Comparison of ENCODE assay signal across 15 cellular contexts in genomic region chr17:10041916-10042588, GRCh38.
DNase-seq lines count a peak whose midpoint lies in the region; ATAC-seq and TF ChIP-seq lines count a peak whose summit lies in the region.
"Had no signal": no experiment of that assay in that cellular context is flagged by ENCODE, and none has a peak within 500 bp of the region (broad histone marks: within the 10 kb centered on the region; RNA-seq: fewer than 3 reads in every experiment).

No MANE protein-coding gene starts in this region.

- POLR2A ChIA-PET in activated CD4-positive, alpha-beta T cell treated with anti-CD3 and anti-CD28 coated beads for 36 hours (lab: Charles Lee), result no interaction called here
- POLR2A ChIA-PET in CD8-positive, alpha-beta memory T cell (lab: Charles Lee), result no interaction called here
- POLR2A ChIA-PET in RWPE1 (lab: Yijun Ruan, JAX; ENCODE audit: low non-redundant PET), result no interaction called here

- H3K27me3 ChIP-seq in heart left ventricle (no peaks in the 10 kb centered on the region), subcutaneous abdominal adipose tissue (ENCODE audit: control insufficient read depth in 5 of 5, insufficient read depth in 4 of 5, low read length in 5 of 5) (peaks cover 0 to 16% (median 3%) of the 10 kb centered on the region in 5 donors)
- no peaks in the 10 kb centered on the region for H3K27me3 ChIP-seq in CD8-positive, alpha-beta memory T cell (ENCODE audit: insufficient read depth, low read length, poor library complexity, severe bottlenecking)
- H3K27me3 ChIP-seq: upper lobe of right lung had no signal

- H3K27me3 Mint-ChIP-seq in activated CD4-positive, alpha-beta T cell treated with anti-CD3 and anti-CD28 coated beads for 36 hours, result no peaks in the 10 kb centered on the region
- H3K27me3 Mint-ChIP-seq in CD8-positive, alpha-beta memory T cell, result peaks cover 0 to 3% of the 10 kb centered on the region in 2 donors

- whole genome bisulfite sequencing in heart left ventricle, 4 donors, result 62 to 85% (median 79%) methylated on average over 17 of the region's 17 CpGs

- H3K36me3 ChIP-seq in heart left ventricle (no peaks in the 10 kb centered on the region), subcutaneous abdominal adipose tissue (ENCODE audit: control insufficient read depth in 5 of 5, insufficient read depth in 5 of 5, low read length in 5 of 5) (no peaks in the 10 kb centered on the region)
- no peaks in the 10 kb centered on the region for H3K36me3 ChIP-seq in CD8-positive, alpha-beta memory T cell (ENCODE audit: insufficient read depth, low read length)
- H3K36me3 ChIP-seq: upper lobe of right lung had no signal

- TF ChIP-seq CTCF in heart left ventricle (IDR thresholded peaks at IDR 0.05) (no peak), RWPE1 (conservative IDR thresholded peaks at IDR 0.05; ENCODE audit: low read depth) (no peak)

- H3K4me1 ChIP-seq in heart left ventricle (peaks cover 0 to 46% (median 10%) of the 10 kb centered on the region in 12 donors), subcutaneous abdominal adipose tissue (ENCODE audit: control insufficient read depth in 5 of 5, insufficient read depth in 5 of 5, low read length in 5 of 5) (peaks cover 0 to 14% (median 5%) of the 10 kb centered on the region in 5 donors)
- H3K4me1 ChIP-seq in CD8-positive, alpha-beta memory T cell (ENCODE audit: insufficient read depth, low read length), result peaks cover 3% of the 10 kb centered on the region
- H3K4me1 ChIP-seq: upper lobe of right lung had no signal

- no peak overlapping the region for H3K4me3 Mint-ChIP-seq in activated CD4-positive, alpha-beta T cell treated with anti-CD3 and anti-CD28 coated beads for 36 hours
- no peak overlapping the region for H3K4me3 Mint-ChIP-seq in CD8-positive, alpha-beta memory T cell

- H3K27ac ChIP-seq in heart left ventricle, result peak overlapping the region in 11 of 12 donors; percentile 44 to 83 (median 64)
- H3K27ac ChIP-seq in subcutaneous abdominal adipose tissue (ENCODE audit: low read depth, low read length), result peak overlapping the region; percentile 54
- H3K27ac ChIP-seq in CD8-positive, alpha-beta memory T cell (ENCODE audit: low read depth, low read length), result no peak overlapping the region
- H3K27ac ChIP-seq in RWPE1, result no peak overlapping the region
- H3K27ac ChIP-seq: upper lobe of right lung had no signal

- peaks cover 5% of the 10 kb centered on the region for H3K4me1 Mint-ChIP-seq in activated CD4-positive, alpha-beta T cell treated with anti-CD3 and anti-CD28 coated beads for 36 hours
- peaks cover 17 to 28% (median 20%) of the 10 kb centered on the region in 3 donors for H3K4me1 Mint-ChIP-seq in CD8-positive, alpha-beta memory T cell

- peak; percentile 51 for ATAC-seq in activated CD4-positive, alpha-beta T cell treated with anti-CD3 and anti-CD28 coated beads for 36 hours
- ATAC-seq in HG02981 (IDR thresholded peaks at IDR 0.05; ENCODE audit: unreplicated experiment) (peak; percentile 39), heart left ventricle (peak; percentile 38 to 73 (median 56)), HG02763 (IDR thresholded peaks at IDR 0.05; ENCODE audit: unreplicated experiment) (no peak)
- ATAC-seq: upper lobe of right lung had no signal

- CTCF ChIA-PET in activated CD4-positive, alpha-beta T cell treated with anti-CD3 and anti-CD28 coated beads for 36 hours (lab: Charles Lee), result no interaction called here
- CTCF ChIA-PET in CD8-positive, alpha-beta memory T cell (lab: Charles Lee), result interaction anchor here (1.0 kb wide), 1 partner anchor 75 kb away, joined by 3 read pairs; no protein-coding TSS in a partner anchor
- CTCF ChIA-PET in RWPE1 (lab: Yijun Ruan, JAX), result no interaction called here

- DNase-seq in activated CD4-positive, alpha-beta T cell treated with anti-CD3 and anti-CD28 coated beads for 36 hours, result no peak
- no peak for DNase-seq in activated CD4-positive, alpha-beta T cell treated with anti-CD3 and anti-CD28 coated beads, Interleukin-2, amount 50 U/mL, for 48 hours
- DNase-seq in heart left ventricle (no peak), RWPE1 (ENCODE audit: low spot score) (no peak)
- DNase-seq in CD8-positive, alpha-beta memory T cell, result no peak
- DNase-seq: activated naive CD4-positive, alpha-beta T cell treated with anti-CD3 and anti-CD28 coated beads, Interleukin-2, amount 50 U/mL, for 16 hours; IMR-90; NCI-H1417 treated with DMSO at 0.1 percent for 48 hours; NCI-H526; small intestine; T1000; upper lobe of right lung had no signal

- no peak overlapping the region for H3K27ac Mint-ChIP-seq in activated CD4-positive, alpha-beta T cell treated with anti-CD3 and anti-CD28 coated beads for 36 hours
- peak overlapping the region in 1 of 8 donors; percentile 91 for H3K27ac Mint-ChIP-seq in CD8-positive, alpha-beta memory T cell

- H3K9me3 Mint-ChIP-seq in activated CD4-positive, alpha-beta T cell treated with anti-CD3 and anti-CD28 coated beads for 36 hours (ENCODE audit: low read depth), result no peaks in the 10 kb centered on the region
- H3K9me3 Mint-ChIP-seq in CD8-positive, alpha-beta memory T cell, result no peaks in the 10 kb centered on the region

- no peak overlapping the region for H3K4me3 ChIP-seq in heart left ventricle
- no peak overlapping the region for H3K4me3 ChIP-seq in subcutaneous abdominal adipose tissue (ENCODE audit: low read depth in 1 of 5, low read length in 5 of 5)
- H3K4me3 ChIP-seq in CD8-positive, alpha-beta memory T cell (ENCODE audit: low read length), result no peak overlapping the region
- H3K4me3 ChIP-seq: upper lobe of right lung had no signal

- no peak for TF ChIP-seq POLR2A in heart left ventricle (IDR thresholded peaks at IDR 0.05)

- no peaks in the 10 kb centered on the region for H3K36me3 Mint-ChIP-seq in activated CD4-positive, alpha-beta T cell treated with anti-CD3 and anti-CD28 coated beads for 36 hours (ENCODE audit: low read depth)
- peaks cover 0 to 8% (median 2%) of the 10 kb centered on the region in 3 donors for H3K36me3 Mint-ChIP-seq in CD8-positive, alpha-beta memory T cell

- no peak overlapping the region for H3K9ac ChIP-seq in subcutaneous abdominal adipose tissue (ENCODE audit: low read length in 5 of 5)

- no peaks in the 10 kb centered on the region for H3K9me3 ChIP-seq in heart left ventricle
- H3K9me3 ChIP-seq in subcutaneous abdominal adipose tissue (ENCODE audit: control insufficient read depth in 5 of 5, low read length in 5 of 5), result no peaks in the 10 kb centered on the region
- no peaks in the 10 kb centered on the region for H3K9me3 ChIP-seq in CD8-positive, alpha-beta memory T cell (ENCODE audit: low read length)
- H3K9me3 ChIP-seq: upper lobe of right lung had no signal

- intact Hi-C loops in activated CD4-positive, alpha-beta T cell treated with anti-CD3 and anti-CD28 coated beads for 36 hours (cut with DNase I, micrococcal nuclease), result loop anchor here in 1 of 2 experiments (5.0 kb wide), 1 partner anchor 185 kb away; no protein-coding TSS in a partner anchor
- intact Hi-C loops in heart left ventricle (cut with DNase I), result no loop called here

Comparison
In these comparisons a context has a peak if more than half of its experiments do, and no peak if none do; other contexts are left out.
1. H3K27ac ChIP-seq: peak in heart left ventricle (11 of 12) and subcutaneous abdominal adipose tissue (single experiment); none in CD8-positive, alpha-beta memory T cell (single experiment) and RWPE1 (single experiment).